Comparison of ENCODE assay signal across 9 cellular contexts in the genomic region with DNA sequence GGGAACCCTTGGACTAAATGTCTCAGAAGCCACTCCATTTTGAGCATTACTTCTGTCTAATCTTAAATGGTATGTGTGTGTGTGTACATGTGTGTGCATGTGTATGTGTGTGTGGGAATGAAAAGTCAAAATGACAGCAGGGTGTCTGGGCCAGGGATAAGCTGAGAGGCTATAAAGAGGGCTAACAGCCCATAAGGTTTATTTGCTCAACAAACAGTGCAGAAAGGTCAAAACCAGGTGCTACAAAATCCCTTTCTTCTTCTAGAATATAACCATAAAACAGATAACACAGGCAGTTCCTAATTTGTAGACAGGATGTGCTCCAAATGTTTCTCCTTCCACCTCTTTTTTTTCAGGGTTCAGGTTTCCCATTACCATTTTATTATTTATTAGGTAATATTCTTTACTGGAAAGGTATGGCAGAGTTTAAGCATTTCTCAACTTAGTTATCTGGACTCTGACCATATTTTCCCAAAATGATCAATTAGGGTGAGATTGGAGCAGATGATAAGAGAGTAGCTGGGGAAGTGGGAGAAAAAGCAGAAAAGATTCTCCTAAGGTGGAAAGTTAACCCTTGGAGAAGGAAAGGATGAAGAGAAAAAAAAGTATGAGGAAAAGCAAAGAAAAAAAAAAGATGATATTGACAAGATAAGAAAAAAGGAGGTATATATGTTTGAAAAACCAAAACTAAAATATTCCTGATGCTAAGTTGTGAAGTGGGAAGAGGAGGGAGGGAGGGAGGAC. TPM values are rescaled to one million over a fixed set of nuclear protein-coding genes. Genes with fewer than 3 reads are reported as not detected.
DNase-seq lines count a peak whose midpoint lies in the region; ATAC-seq, FAIRE-seq and TF ChIP-seq lines count a peak whose summit lies in the region.
"Had no signal": no experiment of that assay in that cellular context is flagged by ENCODE, and none has a peak within 500 bp of the region (broad histone marks: within the 10 kb centered on the region; RNA-seq: fewer than 3 reads in every experiment).

No MANE protein-coding gene starts in this region.

- H3K9me2 ChIP-seq in SK-N-SH, result no peaks in the 10 kb centered on the region

- CTCF ChIA-PET in SK-N-SH (lab: Yijun Ruan, JAX) (interaction anchor here (1.3 kb wide), 1 partner anchor 39 kb away, joined by 3 read pairs; no protein-coding TSS in a partner anchor), GM10248 (lab: Yijun Ruan, JAX) (interaction anchor here (1.0 to 1.6 kb wide), 2 partner anchors 13 to 94 kb away, joined by 4 read pairs; no protein-coding TSS in a partner anchor)

- H3K9me3 ChIP-seq in SK-N-SH, result no peaks in the 10 kb centered on the region
- H3K9me3 ChIP-seq: thyroid gland had no signal

- no peak for ATAC-seq in SK-N-SH treated with all-trans-retinoic acid at 6 μM for 48 hours

- no peak overlapping the region for H2AFZ ChIP-seq in SK-N-SH (ENCODE audit: low read depth)

- H3K4me3 ChIP-seq in SK-N-SH (ENCODE audit: low read depth in 2 of 2, low read length in 1 of 2), result no peak overlapping the region
- H3K4me3 ChIP-seq: thyroid gland had no signal

- no peak for TF ChIP-seq CTCF in SK-N-SH (IDR thresholded peaks at IDR 0.05)
- TF ChIP-seq CTCF in progenitor cell of endocrine pancreas (IDR thresholded peaks at IDR 0.05; ENCODE audit: unreplicated experiment), result no peak
- no peak for TF ChIP-seq CTCF in GM10248 (IDR thresholded peaks at IDR 0.05; ENCODE audit: control extremely low read depth, extremely low read depth, low read depth, missing control alignments)

- H3K4me1 ChIP-seq in SK-N-SH (ENCODE audit: control insufficient read depth in 1 of 2, insufficient read depth in 2 of 2, low read depth in 1 of 2, low read length in 1 of 2), result no peaks in the 10 kb centered on the region; a peak in 2 of 4 replicates

- no peak for FAIRE-seq in GM12892 (lab: Jason Lieb, UNC)

- TF ChIP-seq EP300 in SK-N-SH (IDR thresholded peaks at IDR 0.05; ENCODE audit: borderline replicate concordance in 1 of 2, low read depth in 1 of 2, low read length in 1 of 2), result no peak

- peaks cover 43 to 66% (median 58%) of the 10 kb centered on the region in 3 donors for H3K4me1 Mint-ChIP-seq in IgD-negative memory B cell
- H3K4me1 Mint-ChIP-seq in dendritic cell treated with granulocyte-macrophage colony-stimulating factor and Interleukin-4, amounts not matched to agents 40 ng/mL and 50 ng/mL, for 4 days (ENCODE audit: low read depth), result peaks cover 80% of the 10 kb centered on the region
- H3K4me1 Mint-ChIP-seq in progenitor cell of endocrine pancreas (ENCODE audit: low read depth), result peaks cover 23% of the 10 kb centered on the region

- H4K20me1 ChIP-seq in SK-N-SH (ENCODE audit: insufficient read depth), result peaks cover 18% of the 10 kb centered on the region; the same call in 1 of the 2 replicates

- peaks cover 12% of the 10 kb centered on the region for H3K36me3 Mint-ChIP-seq in IgD-negative memory B cell
- H3K36me3 Mint-ChIP-seq in dendritic cell treated with granulocyte-macrophage colony-stimulating factor and Interleukin-4, amounts not matched to agents 40 ng/mL and 50 ng/mL, for 4 days (ENCODE audit: low read depth), result peaks cover 97% of the 10 kb centered on the region
- peaks cover 23% of the 10 kb centered on the region for H3K36me3 Mint-ChIP-seq in progenitor cell of endocrine pancreas (ENCODE audit: insufficient read depth)

- H3K79me2 ChIP-seq in SK-N-SH (ENCODE audit: insufficient read depth), result peaks cover 46% of the 10 kb centered on the region

- H3K27me3 Mint-ChIP-seq in IgD-negative memory B cell, result peaks cover 2% of the 10 kb centered on the region
- no peaks in the 10 kb centered on the region for H3K27me3 Mint-ChIP-seq in dendritic cell treated with granulocyte-macrophage colony-stimulating factor and Interleukin-4, amounts not matched to agents 40 ng/mL and 50 ng/mL, for 4 days
- H3K27me3 Mint-ChIP-seq in progenitor cell of endocrine pancreas, result no peaks in the 10 kb centered on the region

- TF ChIP-seq POLR2A in GM12892 (IDR thresholded peaks at IDR 0.05; ENCODE audit: low read depth, low read length), result no peak

- H3F3A ChIP-seq in SK-N-SH (replicated peaks; ENCODE audit: insufficient read depth), result peaks cover 15% of the 10 kb centered on the region

- peak overlapping the region in 1 of 2 experiments; percentile 74; a peak in 2 of 4 replicates for H3K27ac ChIP-seq in SK-N-SH (ENCODE audit: low read depth in 2 of 2, low read length in 1 of 2)
- H3K27ac ChIP-seq: thyroid gland had no signal

- POLR2A ChIA-PET in SK-N-SH (lab: Yijun Ruan, JAX), result no interaction called here
- POLR2A ChIA-PET in GM10248 (lab: Yijun Ruan, JAX), result interaction anchor here (0.5 to 1.1 kb wide), 2 partner anchors 12 to 20 kb away, joined by 3 to 4 read pairs; no protein-coding TSS in a partner anchor

- no peaks in the 10 kb centered on the region for H3K27me3 ChIP-seq in SK-N-SH (ENCODE audit: insufficient read depth)
- H3K27me3 ChIP-seq: thyroid gland had no signal

- H3K9ac ChIP-seq in SK-N-SH, result no peak overlapping the region

- H3K4me3 Mint-ChIP-seq in IgD-negative memory B cell (peak overlapping the region in 1 of 4 donors; percentile 82), progenitor cell of endocrine pancreas (ENCODE audit: low read depth) (no peak overlapping the region)
- no peak overlapping the region for H3K4me3 Mint-ChIP-seq in dendritic cell treated with granulocyte-macrophage colony-stimulating factor and Interleukin-4, amounts not matched to agents 40 ng/mL and 50 ng/mL, for 4 days

- intact Hi-C loops in dendritic cell treated with granulocyte-macrophage colony-stimulating factor and Interleukin-4, amounts not matched to agents 40 ng/mL and 50 ng/mL, for 4 days (cut with micrococcal nuclease), result no loop called here

- DNase-seq in SK-N-SH (no peak), progenitor cell of endocrine pancreas (ENCODE audit: low spot score, unreplicated experiment) (no peak), NCI-H526 (lab: John Stamatoyannopoulos, UW) (no peak), GM10248 (ENCODE audit: extremely low spot score) (no peak), GM12892 (ENCODE audit: insufficient read length) (no peak)
- DNase-seq: thyroid gland had no signal

- TF ChIP-seq RAD21 in SK-N-SH (IDR thresholded peaks at IDR 0.05; ENCODE audit: low read length), result no peak

- peak overlapping the region; percentile 30 to 94 (median 65) for H3K27ac Mint-ChIP-seq in IgD-negative memory B cell
- H3K27ac Mint-ChIP-seq in dendritic cell treated with granulocyte-macrophage colony-stimulating factor and Interleukin-4, amounts not matched to agents 40 ng/mL and 50 ng/mL, for 4 days, result peak overlapping the region; percentile 43
- peak overlapping the region; percentile 65 for H3K27ac Mint-ChIP-seq in progenitor cell of endocrine pancreas

- H3K4me2 ChIP-seq in SK-N-SH, result peak overlapping the region; percentile 49; the same call in 1 of the 2 replicates

- H3K36me3 ChIP-seq in SK-N-SH (replicated peaks in 1 of 2; ENCODE audit: control insufficient read depth in 1 of 2, insufficient read depth in 2 of 2, low read length in 1 of 2), result peaks cover 18 to 45% of the 10 kb centered on the region in 2 experiments

- no peaks in the 10 kb centered on the region for H3K9me3 Mint-ChIP-seq in IgD-negative memory B cell
- H3K9me3 Mint-ChIP-seq in dendritic cell treated with granulocyte-macrophage colony-stimulating factor and Interleukin-4, amounts not matched to agents 40 ng/mL and 50 ng/mL, for 4 days, result no peaks in the 10 kb centered on the region
- H3K9me3 Mint-ChIP-seq in progenitor cell of endocrine pancreas (ENCODE audit: low read depth), result no peaks in the 10 kb centered on the region

TF ChIP-seq in SK-N-SH, 30 proteins besides CTCF, POLR2A, EP300 and RAD21 (continues in another document):
- TF ChIP-seq MXI1 (IDR thresholded peaks at IDR 0.05; ENCODE audit: low read depth, low read length) (no peak), YY1 (IDR thresholded peaks at IDR 0.05; ENCODE audit: low read depth) (no peak)

TF ChIP-seq in SK-N-SH treated with all-trans-retinoic acid at 6 μM for 48 hours, 23 proteins besides CTCF, POLR2A, EP300 and RAD21 (continues in another document):
- no peak for TF ChIP-seq RARB (CRISPR knock-in tag; IDR thresholded peaks at IDR 0.05)
- no peak for TF ChIP-seq GLIS3 (CRISPR knock-in tag; IDR thresholded peaks at IDR 0.05)
- TF ChIP-seq, protein P1, sequence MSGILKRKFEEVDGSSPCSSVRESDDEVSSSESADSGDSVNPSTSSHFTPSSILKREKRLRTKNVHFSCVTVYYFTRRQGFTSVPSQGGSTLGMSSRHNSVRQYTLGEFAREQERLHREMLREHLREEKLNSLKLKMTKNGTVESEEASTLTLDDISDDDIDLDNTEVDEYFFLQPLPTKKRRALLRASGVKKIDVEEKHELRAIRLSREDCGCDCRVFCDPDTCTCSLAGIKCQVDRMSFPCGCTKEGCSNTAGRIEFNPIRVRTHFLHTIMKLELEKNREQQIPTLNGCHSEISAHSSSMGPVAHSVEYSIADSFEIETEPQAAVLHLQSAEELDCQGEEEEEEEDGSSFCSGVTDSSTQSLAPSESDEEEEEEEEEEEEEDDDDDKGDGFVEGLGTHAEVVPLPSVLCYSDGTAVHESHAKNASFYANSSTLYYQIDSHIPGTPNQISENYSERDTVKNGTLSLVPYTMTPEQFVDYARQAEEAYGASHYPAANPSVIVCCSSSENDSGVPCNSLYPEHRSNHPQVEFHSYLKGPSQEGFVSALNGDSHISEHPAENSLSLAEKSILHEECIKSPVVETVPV (CRISPR knock-in tag; IDR thresholded peaks at IDR 0.05), result no peak
- no peak for TF ChIP-seq ZC3H10 (CRISPR knock-in tag; IDR thresholded peaks at IDR 0.05)
- TF ChIP-seq, protein P2, sequence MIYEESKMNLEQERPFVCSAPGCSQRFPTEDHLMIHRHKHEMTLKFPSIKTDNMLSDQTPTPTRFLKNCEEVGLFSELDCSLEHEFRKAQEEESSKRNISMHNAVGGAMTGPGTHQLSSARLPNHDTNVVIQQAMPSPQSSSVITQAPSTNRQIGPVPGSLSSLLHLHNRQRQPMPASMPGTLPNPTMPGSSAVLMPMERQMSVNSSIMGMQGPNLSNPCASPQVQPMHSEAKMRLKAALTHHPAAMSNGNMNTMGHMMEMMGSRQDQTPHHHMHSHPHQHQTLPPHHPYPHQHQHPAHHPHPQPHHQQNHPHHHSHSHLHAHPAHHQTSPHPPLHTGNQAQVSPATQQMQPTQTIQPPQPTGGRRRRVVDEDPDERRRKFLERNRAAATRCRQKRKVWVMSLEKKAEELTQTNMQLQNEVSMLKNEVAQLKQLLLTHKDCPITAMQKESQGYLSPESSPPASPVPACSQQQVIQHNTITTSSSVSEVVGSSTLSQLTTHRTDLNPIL (CRISPR knock-in tag; IDR thresholded peaks at IDR 0.05; ENCODE audit: low read depth), result no peak

RNA-seq across cellular contexts. Expression of a gene that starts 35.5 kb away (rescaled TPM):
- polyA plus RNA-seq in SK-N-SH (2012; rRNA removed) (36.2 and 36.3 TPM in 2 replicates), IgD-negative memory B cell (55.1 TPM)
- polyA plus RNA-seq in SK-N-SH (2012; cell fraction: cytosol; rRNA removed), result 31.2 and 34.8 TPM in 2 replicates
- 16.2 and 21.7 TPM in 2 replicates for polyA plus RNA-seq in SK-N-SH (2012; cell fraction: nucleus; rRNA removed)
- 49.9 and 53.1 TPM in 2 replicates for total RNA-seq in progenitor cell of endocrine pancreas
- polyA plus RNA-seq in GM12892 (2012; ENCODE audit: missing spikeins), result 33.9 TPM

RNA-seq across cellular contexts. Expression of a gene that starts 55.2 kb away (rescaled TPM):
- polyA plus RNA-seq in SK-N-SH (2012; rRNA removed), result 9.8 and 12.4 TPM in 2 replicates
- 13.1 and 13.5 TPM in 2 replicates for polyA plus RNA-seq in SK-N-SH (2012; cell fraction: cytosol; rRNA removed)
- polyA plus RNA-seq in SK-N-SH (2012; cell fraction: nucleus; rRNA removed), result 5.4 and 9.7 TPM in 2 replicates
- 19.3 TPM for polyA plus RNA-seq in IgD-negative memory B cell
- 25.2 and 25.4 TPM in 2 replicates for total RNA-seq in progenitor cell of endocrine pancreas
- 19.1 TPM for polyA plus RNA-seq in GM12892 (2012; ENCODE audit: missing spikeins)
